1 cellular context compared by ENCODE assay signal in the genomic region with DNA sequence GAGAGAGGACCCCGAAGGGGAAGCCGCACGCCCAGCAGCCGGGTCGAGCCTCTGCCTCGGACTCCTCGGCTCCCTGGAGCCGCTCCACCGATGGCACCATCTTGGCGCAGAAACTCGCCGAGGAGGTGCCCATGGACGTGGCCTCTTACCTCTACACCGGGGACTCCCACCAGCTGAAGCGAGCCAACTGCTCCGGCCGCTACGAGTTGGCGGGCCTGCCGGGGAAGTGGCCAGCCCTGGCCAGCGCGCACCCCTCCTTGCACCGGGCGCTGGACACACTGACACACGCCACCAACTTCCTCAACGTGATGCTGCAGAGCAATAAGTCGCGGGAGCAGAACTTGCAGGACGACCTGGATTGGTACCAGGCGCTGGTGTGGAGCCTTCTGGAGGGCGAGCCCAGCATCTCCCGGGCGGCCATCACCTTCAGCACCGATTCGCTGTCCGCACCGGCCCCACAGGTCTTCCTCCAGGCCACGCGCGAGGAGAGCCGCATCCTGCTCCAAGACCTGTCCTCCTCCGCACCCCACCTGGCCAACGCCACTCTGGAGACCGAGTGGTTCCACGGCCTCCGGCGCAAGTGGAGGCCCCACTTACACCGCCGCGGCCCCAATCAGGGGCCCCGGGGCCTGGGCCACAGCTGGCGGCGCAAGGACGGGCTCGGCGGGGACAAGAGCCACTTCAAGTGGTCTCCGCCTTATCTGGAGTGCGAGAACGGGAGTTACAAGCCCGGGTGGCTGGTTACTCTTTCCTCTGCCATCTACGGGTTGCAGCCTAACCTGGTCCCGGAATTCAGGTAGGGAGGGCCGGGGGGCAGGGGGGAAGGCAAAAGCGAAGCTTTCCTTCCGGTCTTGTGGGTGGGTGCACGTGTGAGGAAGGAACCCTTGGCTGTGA.
TF ChIP-seq lines count a peak whose summit lies in the region.

No MANE protein-coding gene starts in this region.

TF ChIP-seq in HepG2, 621 proteins besides CTCF, POLR2A, EP300 and RAD21:
- TF ChIP-seq, protein P1, sequence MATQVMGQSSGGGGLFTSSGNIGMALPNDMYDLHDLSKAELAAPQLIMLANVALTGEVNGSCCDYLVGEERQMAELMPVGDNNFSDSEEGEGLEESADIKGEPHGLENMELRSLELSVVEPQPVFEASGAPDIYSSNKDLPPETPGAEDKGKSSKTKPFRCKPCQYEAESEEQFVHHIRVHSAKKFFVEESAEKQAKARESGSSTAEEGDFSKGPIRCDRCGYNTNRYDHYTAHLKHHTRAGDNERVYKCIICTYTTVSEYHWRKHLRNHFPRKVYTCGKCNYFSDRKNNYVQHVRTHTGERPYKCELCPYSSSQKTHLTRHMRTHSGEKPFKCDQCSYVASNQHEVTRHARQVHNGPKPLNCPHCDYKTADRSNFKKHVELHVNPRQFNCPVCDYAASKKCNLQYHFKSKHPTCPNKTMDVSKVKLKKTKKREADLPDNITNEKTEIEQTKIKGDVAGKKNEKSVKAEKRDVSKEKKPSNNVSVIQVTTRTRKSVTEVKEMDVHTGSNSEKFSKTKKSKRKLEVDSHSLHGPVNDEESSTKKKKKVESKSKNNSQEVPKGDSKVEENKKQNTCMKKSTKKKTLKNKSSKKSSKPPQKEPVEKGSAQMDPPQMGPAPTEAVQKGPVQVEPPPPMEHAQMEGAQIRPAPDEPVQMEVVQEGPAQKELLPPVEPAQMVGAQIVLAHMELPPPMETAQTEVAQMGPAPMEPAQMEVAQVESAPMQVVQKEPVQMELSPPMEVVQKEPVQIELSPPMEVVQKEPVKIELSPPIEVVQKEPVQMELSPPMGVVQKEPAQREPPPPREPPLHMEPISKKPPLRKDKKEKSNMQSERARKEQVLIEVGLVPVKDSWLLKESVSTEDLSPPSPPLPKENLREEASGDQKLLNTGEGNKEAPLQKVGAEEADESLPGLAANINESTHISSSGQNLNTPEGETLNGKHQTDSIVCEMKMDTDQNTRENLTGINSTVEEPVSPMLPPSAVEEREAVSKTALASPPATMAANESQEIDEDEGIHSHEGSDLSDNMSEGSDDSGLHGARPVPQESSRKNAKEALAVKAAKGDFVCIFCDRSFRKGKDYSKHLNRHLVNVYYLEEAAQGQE (IDR thresholded peaks at IDR 0.05; ENCODE audit: borderline replicate concordance in 1 of 2, low read depth in 1 of 2, low read length in 2 of 2), result peak; percentile 33 to 67
- TF ChIP-seq RFXAP (CRISPR knock-in tag; IDR thresholded peaks at IDR 0.05; ENCODE audit: borderline replicate concordance), result no peak
- no peak for TF ChIP-seq NFE2L2 (IDR thresholded peaks at IDR 0.05; ENCODE audit: low read length)
- no peak for TF ChIP-seq HNRNPLL (IDR thresholded peaks at IDR 0.05; ENCODE audit: low read depth, low read length, poor library complexity, severe bottlenecking)
TF ChIP-seq in HepG2: peak in this region for 1.
